ENCODE assay signal across 1 cellular context in genomic region chr9:93205896-93206575, GRCh38.
A peak's percentile ranks its signal among the peaks of the same experiment; 100 is the strongest.
TF ChIP-seq lines count a peak whose summit lies in the region.

No MANE protein-coding gene starts in this region.

TF ChIP-seq in HepG2, 621 proteins besides CTCF, POLR2A, EP300 and RAD21:
- TF ChIP-seq HNRNPL (IDR thresholded peaks at IDR 0.05; ENCODE audit: low read depth, low read length) (0 out of 2 replicates have a peak, but pooled peaks have one; percentile 43), ADNP (CRISPR knock-in tag; IDR thresholded peaks at IDR 0.05) (no peak), ZNF335 (CRISPR knock-in tag; IDR thresholded peaks at IDR 0.05) (no peak), ATAD3A (CRISPR knock-in tag; IDR thresholded peaks at IDR 0.05) (no peak), ZNF629 (CRISPR knock-in tag; conservative IDR thresholded peaks at IDR 0.05) (0 out of 2 replicates have a peak, but pooled peaks have one; percentile 17)
TF ChIP-seq in HepG2: peak in this region for 2.
